ENCODE assay signal across 8 cellular contexts in genomic region chr11:83192846-83193245, GRCh38.
DNase-seq lines count a peak whose midpoint lies in the region; ATAC-seq and TF ChIP-seq lines count a peak whose summit lies in the region.

No MANE protein-coding gene starts in this region.

- peak overlapping the region; percentile 94 for H2AFZ ChIP-seq in SU-DHL-6 (ENCODE audit: low read depth, low read length, severe bottlenecking)

- H3F3A ChIP-seq in SU-DHL-6 (ENCODE audit: insufficient read depth) = peaks cover 16% of the 10 kb centered on the region; the same call in 1 of the 2 replicates

- no peaks in the 10 kb centered on the region for H4K20me1 ChIP-seq in SU-DHL-6 (ENCODE audit: low read depth, low read length)

- no peak overlapping the region for H3K27ac ChIP-seq in SU-DHL-6 (ENCODE audit: low read depth, low read length)

- H3K4me2 ChIP-seq in SU-DHL-6 (ENCODE audit: low read depth, low read length, poor library complexity, severe bottlenecking) = peak overlapping the region; percentile 75

- H3K9ac ChIP-seq in ES-I3 (ENCODE audit: low read depth, low read length) (peak overlapping the region; percentile 76), SU-DHL-6 (ENCODE audit: low read length) (peak overlapping the region; percentile 72)

- ATAC-seq in GM18511 (IDR thresholded peaks at IDR 0.05; ENCODE audit: unreplicated experiment) (no peak), GM21381 (IDR thresholded peaks at IDR 0.05; ENCODE audit: unreplicated experiment) (no peak)

- H3K4me1 ChIP-seq in ES-I3 (ENCODE audit: insufficient read depth, low read length) = no peaks in the 10 kb centered on the region

- no peak for TF ChIP-seq CTCF in SU-DHL-6 (IDR thresholded peaks at IDR 0.05; ENCODE audit: insufficient read depth, low read length, poor library complexity, severe bottlenecking)
- TF ChIP-seq CTCF in fibroblast of mammary gland (conservative IDR thresholded peaks at IDR 0.05; ENCODE audit: control insufficient read depth, insufficient read depth, low read depth, low read length) = no peak

- H3K36me3 ChIP-seq in ES-I3 (ENCODE audit: insufficient read depth, low read length) (peaks cover 9% of the 10 kb centered on the region), SU-DHL-6 (ENCODE audit: low read length) (peaks cover 3% of the 10 kb centered on the region; the same call in 1 of the 2 replicates)

- H3K79me2 ChIP-seq in SU-DHL-6 (ENCODE audit: insufficient read depth, low read length) = peaks cover 19% of the 10 kb centered on the region

- H3K9me2 ChIP-seq in SU-DHL-6 (replicated peaks; ENCODE audit: insufficient read depth, low read length) = no peaks in the 10 kb centered on the region

- H3K9me3 ChIP-seq in ES-I3 (ENCODE audit: control insufficient read depth, insufficient read depth, low read length) = no peaks in the 10 kb centered on the region
- no peaks in the 10 kb centered on the region for H3K9me3 ChIP-seq in SU-DHL-6 (ENCODE audit: insufficient read depth, low read length)

- no peaks in the 10 kb centered on the region for H3K27me3 ChIP-seq in SU-DHL-6 (ENCODE audit: low read length)

- H3K4me3 ChIP-seq in SU-DHL-6 (ENCODE audit: insufficient read depth, low read length, poor library complexity, severe bottlenecking) = peak overlapping the region; percentile 98
- peak overlapping the region; percentile 81 for H3K4me3 ChIP-seq in fibroblast of mammary gland (ENCODE audit: control insufficient read depth, low read depth, low read length)

- DNase-seq in fibroblast of mammary gland (ENCODE audit: low read depth) (no peak), putamen (ENCODE audit: low spot score) (peak; percentile 7)
- no peak for DNase-seq in activated CD8-positive, alpha-beta memory T cell treated with anti-CD3 and anti-CD28 coated beads for 24 hours
- no peak for DNase-seq in stimulated activated CD4-positive, alpha-beta T cell treated with anti-CD3 and anti-CD28 coated beads, Interleukin-12 subunit alpha, Interleukin-12 subunit beta, amount 100 ng/mL, for 4 hours
